ENCODE assay signal across 18 cellular contexts in the genomic region with DNA sequence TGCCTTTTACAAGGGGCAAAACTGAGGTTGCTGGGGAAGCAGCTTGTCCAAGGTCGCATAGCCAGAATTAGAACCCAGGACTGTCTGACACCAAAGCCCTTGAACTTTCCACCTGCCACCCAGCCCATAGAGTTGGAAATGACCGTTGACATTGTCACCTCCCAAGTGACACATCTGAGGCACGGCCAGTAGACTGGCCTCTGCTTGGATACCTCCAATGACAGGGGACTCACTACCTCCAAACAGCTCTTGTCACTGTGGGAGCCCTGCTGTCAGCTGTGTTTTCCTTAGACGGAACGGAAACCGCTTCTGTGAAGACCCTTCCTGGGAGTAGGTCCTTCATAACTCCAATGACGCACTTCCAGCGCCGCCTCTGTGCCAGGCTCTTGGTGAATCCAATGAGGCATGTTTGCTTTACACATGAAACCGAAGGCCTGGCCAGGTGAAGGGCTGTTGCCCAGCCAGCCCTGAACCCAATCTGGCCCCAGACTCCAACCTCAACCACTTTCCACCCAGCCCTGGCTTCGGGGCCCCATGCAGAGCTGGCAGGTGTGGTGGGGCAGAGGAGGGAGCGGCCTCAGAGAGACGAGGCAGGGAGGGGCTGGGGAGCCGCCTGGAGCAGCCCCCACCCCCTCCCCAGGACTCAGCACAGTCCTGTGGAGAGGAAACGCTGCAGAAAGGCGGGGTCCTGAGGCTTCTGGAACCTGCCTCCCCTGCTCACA.
DNase-seq lines count a peak whose midpoint lies in the region; ATAC-seq, FAIRE-seq and TF ChIP-seq lines count a peak whose summit lies in the region.
"Had no signal": no experiment of that assay in that cellular context is flagged by ENCODE, and none has a peak within 500 bp of the region (broad histone marks: within the 10 kb centered on the region; RNA-seq: fewer than 3 reads in every experiment).

No MANE protein-coding gene starts in this region.

- H3K36me3 ChIP-seq in K562 (ENCODE audit: control insufficient read depth, insufficient read depth, low read length) (no peaks in the 10 kb centered on the region), mesenchymal stem cell (ENCODE audit: control insufficient read depth in 1 of 2, insufficient read depth in 2 of 2, low read depth in 1 of 2, low read length in 2 of 2) (no peaks in the 10 kb centered on the region), SK-N-SH (replicated peaks in 1 of 2; ENCODE audit: control insufficient read depth in 1 of 2, insufficient read depth in 2 of 2, low read length in 1 of 2) (no peaks in the 10 kb centered on the region)
- H3K36me3 ChIP-seq: neutrophil, Peyer's patch had no signal

- no peak overlapping the region for H2BK12ac ChIP-seq in mesenchymal stem cell (ENCODE audit: low read length in 2 of 2)

- no peak overlapping the region for H2BK15ac ChIP-seq in mesenchymal stem cell (ENCODE audit: low read depth, poor library complexity, severe bottlenecking)

- H3K9me1 ChIP-seq in K562 (ENCODE audit: control insufficient read depth, insufficient read depth, low read length), result no peaks in the 10 kb centered on the region

- peak overlapping the region; percentile 18 for H2AK5ac ChIP-seq in mesenchymal stem cell (ENCODE audit: low read length, severe bottlenecking)

- H3K4me3 ChIP-seq in K562 (no peak overlapping the region), mesenchymal stem cell (ENCODE audit: insufficient read depth in 1 of 2, low read depth in 1 of 2, low read length in 2 of 2) (no peak overlapping the region), SK-N-SH (ENCODE audit: low read depth in 2 of 2, low read length in 1 of 2) (no peak overlapping the region)
- H3K4me3 ChIP-seq: Peyer's patch had no signal

- H3K9me2 ChIP-seq in SK-N-SH, result no peaks in the 10 kb centered on the region

- no peak overlapping the region for H4K8ac ChIP-seq in mesenchymal stem cell (ENCODE audit: low read length)

- TF ChIP-seq CTCF in C4-2B (conservative IDR thresholded peaks at IDR 0.05), result no peak
- TF ChIP-seq CTCF in K562 (IDR thresholded peaks at IDR 0.05 in 2 of 3, conservative IDR thresholded peaks at IDR 0.05 in 1 of 3; ENCODE audit: insufficient read depth in 2 of 3, low read depth in 1 of 3, low read length in 3 of 3), result no peak
- TF ChIP-seq CTCF in SK-N-SH (IDR thresholded peaks at IDR 0.05), result no peak

- no peak overlapping the region for H3K23ac ChIP-seq in mesenchymal stem cell (ENCODE audit: low read length in 2 of 2)

- H3K4me1 ChIP-seq in K562 (replicated peaks in 1 of 2; ENCODE audit: control insufficient read depth in 2 of 2, insufficient read depth in 2 of 2, low read length in 2 of 2) (peaks cover 0 to 29% of the 10 kb centered on the region in 2 experiments; a peak in 3 of 5 replicates), mesenchymal stem cell (ENCODE audit: control insufficient read depth, insufficient read depth, low read depth, low read length) (peaks cover 30% of the 10 kb centered on the region), SK-N-SH (ENCODE audit: control insufficient read depth in 1 of 2, insufficient read depth in 2 of 2, low read depth in 1 of 2, low read length in 1 of 2) (peaks cover 0 to 41% of the 10 kb centered on the region in 2 experiments; a peak in 1 of 4 replicates)
- H3K4me1 ChIP-seq: foreskin keratinocyte had no signal

- H2BK5ac ChIP-seq in mesenchymal stem cell (ENCODE audit: low read depth, low read length, poor library complexity, severe bottlenecking), result no peak overlapping the region

- TF ChIP-seq RAD21 in K562 (CRISPR knock-in tag; conservative IDR thresholded peaks at IDR 0.05 in 1 of 2, IDR thresholded peaks at IDR 0.05 in 1 of 2) (no peak), SK-N-SH (IDR thresholded peaks at IDR 0.05; ENCODE audit: low read length) (no peak)

- no peak overlapping the region for H3K9ac ChIP-seq in K562 (ENCODE audit: insufficient read depth in 1 of 2, low read depth in 2 of 2, low read length in 2 of 2)
- H3K9ac ChIP-seq in mesenchymal stem cell (ENCODE audit: low read length), result no peak overlapping the region
- H3K9ac ChIP-seq in SK-N-SH, result no peak overlapping the region
- H3K9ac ChIP-seq: KMS-11 had no signal

- H3K79me1 ChIP-seq in mesenchymal stem cell (replicated peaks; ENCODE audit: low read length, poor library complexity, severe bottlenecking), result no peaks in the 10 kb centered on the region

- TF ChIP-seq POLR2A in K562 (conservative IDR thresholded peaks at IDR 0.05), result no peak

- DNase-seq in NCI-H2029 (lab: John Stamatoyannopoulos, UW) (peak; percentile 84), K562 (ENCODE audit: extremely low read depth in 1 of 4, low spot score in 3 of 4) (no peak), mesenchymal stem cell (no peak), globus pallidus (ENCODE audit: low spot score) (no peak), SK-N-SH (no peak)
- no peak for DNase-seq in stimulated activated CD4-positive, alpha-beta T cell treated with anti-CD3 and anti-CD28 coated beads, Interleukin-4, amount 100 ng/mL, for 24 hours
- DNase-seq: activated CD4-positive, alpha-beta T cell treated with anti-CD3 and anti-CD28 coated beads for 36 hours; activated naive CD8-positive, alpha-beta T cell treated with anti-CD3 and anti-CD28 coated beads, Interleukin-2, amount 50 U/mL, for 24 hours; CD4-positive, CD25-positive, alpha-beta regulatory T cell; dermis blood vessel endothelial cell; foreskin keratinocyte; Peyer's patch; retina had no signal

- H3K27me3 ChIP-seq in K562 (ENCODE audit: control insufficient read depth in 2 of 2, insufficient read depth in 2 of 2, low read length in 2 of 2), result peaks cover 20 to 63% of the 10 kb centered on the region in 2 experiments; a peak in 4 of 5 replicates
- H3K27me3 ChIP-seq in mesenchymal stem cell (ENCODE audit: control insufficient read depth in 1 of 2, insufficient read depth in 1 of 2, low read length in 2 of 2), result peaks cover 0 to 55% of the 10 kb centered on the region in 2 experiments
- H3K27me3 ChIP-seq in SK-N-SH (ENCODE audit: insufficient read depth), result no peaks in the 10 kb centered on the region
- H3K27me3 ChIP-seq: foreskin keratinocyte, neutrophil, Peyer's patch had no signal

- no peak overlapping the region for H3K14ac ChIP-seq in mesenchymal stem cell (ENCODE audit: low read length in 2 of 2)

- H3K9me3 ChIP-seq in K562 (replicated peaks; ENCODE audit: control insufficient read depth, insufficient read depth, low read depth, low read length), result no peaks in the 10 kb centered on the region
- no peaks in the 10 kb centered on the region for H3K9me3 ChIP-seq in mesenchymal stem cell (ENCODE audit: control insufficient read depth, low read length)
- H3K9me3 ChIP-seq in SK-N-SH, result no peaks in the 10 kb centered on the region
- H3K9me3 ChIP-seq: neutrophil, Peyer's patch had no signal

- in situ Hi-C loops in K562 (cut with MboI), result loop anchor here (10.0 kb wide), 1 partner anchor 589 kb away; no protein-coding TSS in a partner anchor

- H3K79me2 ChIP-seq in K562 (ENCODE audit: control insufficient read depth, insufficient read depth, low read length), result no peaks in the 10 kb centered on the region
- H3K79me2 ChIP-seq in SK-N-SH (ENCODE audit: insufficient read depth), result no peaks in the 10 kb centered on the region

- H3K27ac ChIP-seq in C4-2B, result peak overlapping the region; percentile 82
- no peak overlapping the region for H3K27ac ChIP-seq in K562 (ENCODE audit: extremely low read depth, low read depth, low read length)
- no peak overlapping the region for H3K27ac ChIP-seq in mesenchymal stem cell (ENCODE audit: low read length, poor library complexity, severe bottlenecking)
- H3K27ac ChIP-seq in SK-N-SH (ENCODE audit: low read depth in 2 of 2, low read length in 1 of 2), result no peak overlapping the region
- H3K27ac ChIP-seq: foreskin keratinocyte, KMS-11, neutrophil, Peyer's patch had no signal

- ATAC-seq in K562 (no peak; the same call in 2 of the 3 replicates), HG03175 (IDR thresholded peaks at IDR 0.05; ENCODE audit: unreplicated experiment) (no peak)
- ATAC-seq: activated CD4-positive, alpha-beta T cell treated with anti-CD3 and anti-CD28 coated beads for 36 hours; activated naive CD8-positive, alpha-beta T cell treated with anti-CD3 and anti-CD28 coated beads, Interleukin-2, amount 50 U/mL, for 24 hours had no signal

- H2BK120ac ChIP-seq in mesenchymal stem cell (ENCODE audit: low read depth, low read length), result no peak overlapping the region

- no peak overlapping the region for H3K4ac ChIP-seq in mesenchymal stem cell (ENCODE audit: low read depth in 1 of 2, low read length in 2 of 2)

- H3K18ac ChIP-seq in mesenchymal stem cell (ENCODE audit: low read depth in 1 of 2, low read length in 2 of 2), result no peak overlapping the region

- POLR2A ChIA-PET in K562 (lab: Yijun Ruan, JAX), result interaction anchor here (0.7 to 1.2 kb wide), 3 partner anchors 10 to 24 kb away, joined by 3 to 5 read pairs (median 4); no protein-coding TSS in a partner anchor
- POLR2A ChIA-PET in SK-N-SH (lab: Yijun Ruan, JAX), result no interaction called here

- WGBS in K562 (ENCODE audit: insufficient coverage, low coverage, missing lambda C conversion rate), result 10% methylated on average over 13 of the region's 16 CpGs
- 78% methylated on average over 14 of the region's 16 CpGs for WGBS in mesenchymal stem cell
- 91% methylated on average over 10 of the region's 16 CpGs for WGBS in SK-N-SH (ENCODE audit: low lambda C conversion rate)

- H4K91ac ChIP-seq in mesenchymal stem cell (ENCODE audit: low read length), result no peak overlapping the region

- CTCF ChIA-PET in K562 (lab: Yijun Ruan, JAX; ENCODE audit: low intra/inter-chr PET ratio) (no interaction called here), SK-N-SH (lab: Yijun Ruan, JAX) (no interaction called here)

- intact Hi-C loops in K562 (cut with micrococcal nuclease), result loop anchor here (5.0 kb wide), 1 partner anchor 143 kb away; no protein-coding TSS in a partner anchor

- H4K20me1 ChIP-seq in K562 (replicated peaks; ENCODE audit: control insufficient read depth, insufficient read depth, low read length) (0 out of 2 replicates have a peak, but pooled peaks cover 18% of the 10 kb centered on the region), SK-N-SH (ENCODE audit: insufficient read depth) (no peaks in the 10 kb centered on the region)

- no peak for FAIRE-seq in K562 (lab: Jason Lieb, UNC)
- FAIRE-seq: bronchial epithelial cell had no signal

- no TSS peak for BruUV-seq in K562 (replicated peaks; lab: Mats Ljungman, UMichigan)

- TF ChIP-seq EP300 in K562 (IDR thresholded peaks at IDR 0.05; ENCODE audit: low read length) (no peak), SK-N-SH (IDR thresholded peaks at IDR 0.05; ENCODE audit: borderline replicate concordance in 1 of 2, low read depth in 1 of 2, low read length in 1 of 2) (no peak)

- no peaks in the 10 kb centered on the region for H3F3A ChIP-seq in SK-N-SH (replicated peaks; ENCODE audit: insufficient read depth)

- H3K4me2 ChIP-seq in K562 (ENCODE audit: insufficient read depth, low read length) (no peak overlapping the region), mesenchymal stem cell (ENCODE audit: low read length, poor library complexity, severe bottlenecking) (no peak overlapping the region), SK-N-SH (no peak overlapping the region)
- H3K4me2 ChIP-seq: KMS-11 had no signal

- no peak overlapping the region for H2AFZ ChIP-seq in K562 (ENCODE audit: low read depth, low read length)
- no peak overlapping the region for H2AFZ ChIP-seq in mesenchymal stem cell (ENCODE audit: low read depth, low read length)
- no peak overlapping the region for H2AFZ ChIP-seq in SK-N-SH (ENCODE audit: low read depth)

TF ChIP-seq in SK-N-SH, 30 proteins besides CTCF, POLR2A, EP300 and RAD21 (continues in another document):
- TF ChIP-seq FOXJ3 (CRISPR knock-in tag; IDR thresholded peaks at IDR 0.05), result no peak
